In genomic region chrX:53094584-53094908, GRCh38 we compare ENCODE assay signal across 8 cellular contexts. TPM values are rescaled to one million over a fixed set of nuclear protein-coding genes. Genes with fewer than 3 reads are reported as not detected.
A peak's percentile ranks its signal among the peaks of the same experiment; 100 is the strongest.
DNase-seq lines count a peak whose midpoint lies in the region; ATAC-seq, FAIRE-seq and TF ChIP-seq lines count a peak whose summit lies in the region.

No MANE protein-coding gene starts in this region.

- CTCF ChIA-PET in SK-N-SH (lab: Yijun Ruan, JAX) = interaction anchor here (1.3 kb wide), 2 partner anchors 23 to 76 kb away, joined by 4 to 7 read pairs; no protein-coding TSS in a partner anchor

- POLR2A ChIA-PET in SK-N-SH (lab: Yijun Ruan, JAX) = interaction anchor here (1.3 kb wide), 1 partner anchor 13 kb away, joined by 3 read pairs; the partner anchor contains the start of gene TSPYL2

- H3K9ac ChIP-seq in SK-N-SH (peak overlapping the region; percentile 69), kidney (ENCODE audit: low read length in 2 of 2) (peak overlapping the region in 1 of 2 donors; percentile 55)

- no peak for FAIRE-seq in kidney (lab: Jason Lieb, UNC)

- ATAC-seq in SK-N-SH treated with all-trans-retinoic acid at 6 μM for 48 hours (no peak), left colon (no peak)
- no peak for ATAC-seq in activated naive CD8-positive, alpha-beta T cell treated with anti-CD3 and anti-CD28 coated beads, Interleukin-2, amount 50 U/mL, for 24 hours

- H3K4me3 ChIP-seq in SK-N-SH (ENCODE audit: low read depth in 2 of 2, low read length in 1 of 2) = peak overlapping the region; percentile 60 to 66
- peak overlapping the region; percentile 82 to 87 for H3K4me3 ChIP-seq in kidney (ENCODE audit: low read length in 2 of 2)

- H3K79me2 ChIP-seq in SK-N-SH (ENCODE audit: insufficient read depth) = no peaks in the 10 kb centered on the region

- no peaks in the 10 kb centered on the region for H4K20me1 ChIP-seq in SK-N-SH (ENCODE audit: insufficient read depth)

- peaks cover 2% of the 10 kb centered on the region for H3K36me3 Mint-ChIP-seq in activated naive CD8-positive, alpha-beta T cell treated with anti-CD3 and anti-CD28 coated beads, Interleukin-2, amount 50 U/mL, for 24 hours (ENCODE audit: low read depth)

- H3K9me2 ChIP-seq in SK-N-SH = no peaks in the 10 kb centered on the region

- peak overlapping the region; percentile 75 for H3K4me2 ChIP-seq in SK-N-SH

- H3K27ac ChIP-seq in SK-N-SH (ENCODE audit: low read depth in 2 of 2, low read length in 1 of 2) = peak overlapping the region; percentile 64 to 80; a peak in 3 of 4 replicates
- peak overlapping the region; percentile 76 to 88 for H3K27ac ChIP-seq in kidney (ENCODE audit: low read depth in 2 of 2, low read length in 2 of 2)
- H3K27ac ChIP-seq in substantia nigra (ENCODE audit: low read depth, low read length, poor library complexity, severe bottlenecking) = peak overlapping the region; percentile 78

- no peaks in the 10 kb centered on the region for H3K9me3 Mint-ChIP-seq in activated naive CD8-positive, alpha-beta T cell treated with anti-CD3 and anti-CD28 coated beads, Interleukin-2, amount 50 U/mL, for 24 hours

- peak overlapping the region; percentile 85 for H2AFZ ChIP-seq in SK-N-SH (ENCODE audit: low read depth)

- H3K36me3 ChIP-seq in SK-N-SH (replicated peaks in 1 of 2; ENCODE audit: control insufficient read depth in 1 of 2, insufficient read depth in 2 of 2, low read length in 1 of 2) (no peaks in the 10 kb centered on the region), kidney (ENCODE audit: control insufficient read depth in 1 of 2, insufficient read depth in 2 of 2, low read length in 2 of 2) (no peaks in the 10 kb centered on the region)

- peaks cover 18% of the 10 kb centered on the region for H3K4me1 Mint-ChIP-seq in activated naive CD8-positive, alpha-beta T cell treated with anti-CD3 and anti-CD28 coated beads, Interleukin-2, amount 50 U/mL, for 24 hours

- TF ChIP-seq RAD21 in SK-N-SH (IDR thresholded peaks at IDR 0.05; ENCODE audit: low read length) = no peak

- H3K9me3 ChIP-seq in SK-N-SH (no peaks in the 10 kb centered on the region), kidney (ENCODE audit: control insufficient read depth in 1 of 2, low read length in 2 of 2) (no peaks in the 10 kb centered on the region)

- peaks cover 2% of the 10 kb centered on the region for H3F3A ChIP-seq in SK-N-SH (replicated peaks; ENCODE audit: insufficient read depth)

- peak overlapping the region; percentile 88 for H3K27ac Mint-ChIP-seq in activated naive CD8-positive, alpha-beta T cell treated with anti-CD3 and anti-CD28 coated beads, Interleukin-2, amount 50 U/mL, for 24 hours

- 12% methylated on average over 5 of the region's 5 CpGs for WGBS in SK-N-SH (ENCODE audit: low lambda C conversion rate)

- no peaks in the 10 kb centered on the region for H3K27me3 Mint-ChIP-seq in activated naive CD8-positive, alpha-beta T cell treated with anti-CD3 and anti-CD28 coated beads, Interleukin-2, amount 50 U/mL, for 24 hours

- no peaks in the 10 kb centered on the region; the same call in 1 of the 2 replicates for H3K27me3 ChIP-seq in SK-N-SH (ENCODE audit: insufficient read depth)

- intact Hi-C loops in kidney (cut with DNase I) = no loop called here
- intact Hi-C loops in left colon (cut with DNase I, micrococcal nuclease) = no loop called here

- H3K4me1 ChIP-seq in SK-N-SH (ENCODE audit: control insufficient read depth in 1 of 2, insufficient read depth in 2 of 2, low read depth in 1 of 2, low read length in 1 of 2) (peaks cover 0 to 3% of the 10 kb centered on the region in 2 experiments; a peak in 1 of 4 replicates), kidney (ENCODE audit: control insufficient read depth in 1 of 2, insufficient read depth in 1 of 2, low read depth in 1 of 2, low read length in 2 of 2) (peaks cover 0 to 5% of the 10 kb centered on the region in 2 donors)

- no peak for TF ChIP-seq EP300 in SK-N-SH (IDR thresholded peaks at IDR 0.05; ENCODE audit: borderline replicate concordance in 1 of 2, low read depth in 1 of 2, low read length in 1 of 2)

- DNase-seq in SK-N-SH (no peak), kidney (no peak), substantia nigra (lab: John Stamatoyannopoulos, UW) (no peak), left colon (no peak), glomerular visceral epithelial cell (ENCODE audit: extremely low spot score) (no peak), NCI-H1105 treated with DMSO at 0.1 percent for 48 hours (lab: John Stamatoyannopoulos, UW) (no peak)
- no peak for DNase-seq in activated naive CD8-positive, alpha-beta T cell treated with anti-CD3 and anti-CD28 coated beads, Interleukin-2, amount 50 U/mL, for 24 hours

- peak overlapping the region; percentile 88 for H3K4me3 Mint-ChIP-seq in activated naive CD8-positive, alpha-beta T cell treated with anti-CD3 and anti-CD28 coated beads, Interleukin-2, amount 50 U/mL, for 24 hours

- TF ChIP-seq CTCF in SK-N-SH (IDR thresholded peaks at IDR 0.05) (no peak), kidney (IDR thresholded peaks at IDR 0.05; ENCODE audit: borderline replicate concordance, extremely low read depth, insufficient read depth) (no peak)

TF ChIP-seq in SK-N-SH, 30 proteins besides CTCF, POLR2A, EP300 and RAD21:
- TF ChIP-seq PBX3 (IDR thresholded peaks at IDR 0.05) = no peak
- TF ChIP-seq USF2 (IDR thresholded peaks at IDR 0.05; ENCODE audit: borderline replicate concordance, low read depth, low read length) = peak; percentile 37; the same call in 1 of the 2 replicates
- 0 out of 2 replicates have a peak, but pooled peaks have one; percentile 1 for TF ChIP-seq MAX (IDR thresholded peaks at IDR 0.05; ENCODE audit: low read depth)

TF ChIP-seq in SK-N-SH treated with all-trans-retinoic acid at 6 μM for 48 hours, 23 proteins besides CTCF, POLR2A, EP300 and RAD21:
- no peak for TF ChIP-seq ZNF70 (CRISPR knock-in tag; IDR thresholded peaks at IDR 0.05)
- no peak for TF ChIP-seq POU6F1 (CRISPR knock-in tag; IDR thresholded peaks at IDR 0.05; ENCODE audit: borderline replicate concordance, low read depth)

RNA-seq across cellular contexts. Expression of gene KANTR, which starts 0.6 kb away (rescaled TPM):
- polyA plus RNA-seq in SK-N-SH (2012; rRNA removed) (2.1 and 3.2 TPM in 2 replicates), kidney (ENCODE audit: insufficient read depth, low read depth, low replicate concordance) (3.7 TPM)
- 1.4 and 1.6 TPM in 2 replicates for polyA plus RNA-seq in SK-N-SH (2012; cell fraction: cytosol; rRNA removed)
- 6.8 and 12.0 TPM in 2 replicates for polyA plus RNA-seq in SK-N-SH (2012; cell fraction: nucleus; rRNA removed)
- total RNA-seq in kidney (11.5 TPM), left colon (10 to 100 TPM in 1 of 2 donors, 1 to 10 TPM in 1; 8.9 to 12.2 TPM)

RNA-seq across cellular contexts. Expression of gene TSPYL2, which starts 12.4 kb away (rescaled TPM):
- 26.4 and 32.4 TPM in 2 replicates for polyA plus RNA-seq in SK-N-SH (2012; rRNA removed)
- 12.5 and 13.3 TPM in 2 replicates for polyA plus RNA-seq in SK-N-SH (2012; cell fraction: cytosol; rRNA removed)
- 119 and 178 TPM in 2 replicates for polyA plus RNA-seq in SK-N-SH (2012; cell fraction: nucleus; rRNA removed)
- 36.6 TPM for total RNA-seq in kidney
- polyA plus RNA-seq in kidney (ENCODE audit: insufficient read depth, low read depth, low replicate concordance) = 8.0 TPM
- 1 to 10 TPM; 6.1 to 9.2 TPM for total RNA-seq in left colon

RNA-seq across cellular contexts. Expression of gene GPR173, which starts 46.0 kb away (rescaled TPM):
- polyA plus RNA-seq in SK-N-SH (2012; rRNA removed) = 5.8 TPM in 2 replicates
- polyA plus RNA-seq in SK-N-SH (2012; cell fraction: cytosol; rRNA removed) = 1.4 and 2.2 TPM in 2 replicates
- polyA plus RNA-seq in SK-N-SH (2012; cell fraction: nucleus; rRNA removed) = 48.9 and 54.0 TPM in 2 replicates
- total RNA-seq in kidney = 5.4 TPM
- 1.7 TPM for polyA plus RNA-seq in kidney (ENCODE audit: insufficient read depth, low read depth, low replicate concordance)
- total RNA-seq in left colon = under 1 TPM; 0.55 to 0.67 TPM
